In genomic region chr15:99582508-99582960, GRCh38 we compare ENCODE assay signal across 15 cellular contexts.
"Had no signal": no experiment of that assay in that cellular context is flagged by ENCODE, and none has a peak within 500 bp of the region (broad histone marks: within the 10 kb centered on the region; RNA-seq: fewer than 3 reads in every experiment).

No MANE protein-coding gene starts in this region.

- FAIRE-seq: endothelial cell of umbilical vein had no signal

- H3K27ac Mint-ChIP-seq: activated naive CD4-positive, alpha-beta T cell treated with anti-CD3 and anti-CD28 coated beads for 36 hours; stimulated activated naive B cell treated with anti-CD40 and anti-IgM and Interleukin-4, amounts not matched to agents 10 μg/mL and 1 μg/mL and 100 μg/mL, for 72 hours had no signal

- ATAC-seq: lower lobe of right lung; mucosa of descending colon; naive thymus-derived CD8-positive, alpha-beta T cell; stimulated activated naive B cell treated with anti-CD40 and anti-IgM and Interleukin-4, amounts not matched to agents 10 μg/mL and 1 μg/mL and 100 μg/mL, for 72 hours had no signal

- H3K36me3 ChIP-seq: lower lobe of right lung, neutrophil, vagina had no signal

- H3K27me3 ChIP-seq: neutrophil, tibial nerve, vagina had no signal

- H3K27me3 Mint-ChIP-seq: naive thymus-derived CD8-positive, alpha-beta T cell; stimulated activated naive B cell treated with anti-CD40 and anti-IgM and Interleukin-4, amounts not matched to agents 10 μg/mL and 1 μg/mL and 100 μg/mL, for 72 hours had no signal

- DNase-seq: activated CD4-positive, alpha-beta T cell treated with anti-CD3 and anti-CD28 coated beads for 4 hours; activated naive CD4-positive, alpha-beta T cell treated with anti-CD3 and anti-CD28 coated beads for 36 hours; effector CD4-positive, alpha-beta T cell; lower lobe of right lung; mucosa of descending colon; naive thymus-derived CD8-positive, alpha-beta T cell; stimulated activated naive B cell treated with anti-CD40 and anti-IgM and Interleukin-4, amounts not matched to agents 10 μg/mL and 1 μg/mL and 100 μg/mL, for 72 hours; T1000 had no signal

- H3K4me3 ChIP-seq: coronary artery, lower lobe of right lung, mucosa of descending colon, skin epidermis, tibial nerve, vagina had no signal

- H3K27ac ChIP-seq: coronary artery, lower lobe of right lung, neutrophil, skin epidermis, tibial nerve, vagina, VCaP had no signal

- H3K9me3 ChIP-seq: neutrophil, vagina had no signal

- H3K4me3 Mint-ChIP-seq: activated naive CD4-positive, alpha-beta T cell treated with anti-CD3 and anti-CD28 coated beads for 36 hours; naive thymus-derived CD8-positive, alpha-beta T cell; stimulated activated naive B cell treated with anti-CD40 and anti-IgM and Interleukin-4, amounts not matched to agents 10 μg/mL and 1 μg/mL and 100 μg/mL, for 72 hours had no signal
